8 cellular contexts compared by ENCODE assay signal in the genomic region with DNA sequence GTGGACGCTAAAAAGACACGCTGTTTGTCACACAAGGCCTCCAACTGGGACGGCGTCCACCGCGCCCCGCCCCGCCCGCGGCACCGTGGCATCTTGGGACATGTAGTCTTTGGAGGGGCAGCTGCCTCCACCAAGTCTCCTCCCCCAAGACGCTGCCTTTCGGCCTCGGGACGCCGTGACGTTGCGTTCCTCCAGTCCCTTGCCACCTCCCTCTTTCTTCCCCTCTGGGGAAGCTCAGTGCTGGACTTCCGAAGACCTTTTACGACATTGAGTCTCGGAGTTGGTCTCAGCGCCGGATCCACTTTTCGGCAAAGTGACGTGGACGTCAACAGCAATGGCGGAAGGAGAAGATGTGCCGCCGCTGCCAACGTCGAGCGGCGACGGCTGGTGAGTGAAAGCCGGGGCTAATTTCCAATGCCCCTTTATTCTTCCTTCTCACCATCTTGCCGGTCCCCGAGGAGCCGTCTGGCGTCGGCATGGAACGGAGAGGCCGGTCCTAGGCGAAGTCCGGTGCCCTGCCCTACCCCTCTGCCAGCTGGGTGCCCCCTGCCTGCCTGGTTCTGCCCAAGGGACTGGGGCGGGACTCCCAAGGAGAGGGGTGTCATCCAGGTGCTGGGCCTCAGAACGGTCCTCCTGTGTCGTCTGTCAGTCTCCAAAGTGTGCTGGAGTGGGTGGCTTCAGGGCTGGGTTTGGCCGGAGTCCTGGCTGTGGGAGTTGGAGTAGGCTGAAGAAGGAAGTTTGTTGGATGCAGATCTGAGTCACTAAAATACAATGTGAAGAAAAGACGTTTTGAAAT. TPM values are rescaled to one million over a fixed set of nuclear protein-coding genes. Genes with fewer than 3 reads are reported as not detected.
DNase-seq lines count a peak whose midpoint lies in the region; ATAC-seq and TF ChIP-seq lines count a peak whose summit lies in the region.

A gene (plus strand): TSS at position 308 of the 796 bp plus-strand sequence. CDS start 27 bp downstream, at position 335.

- H3F3A ChIP-seq in DOHH2 (ENCODE audit: control insufficient read depth, insufficient read depth) (no peaks in the 10 kb centered on the region), GM23338 (replicated peaks; ENCODE audit: low read depth) (no peaks in the 10 kb centered on the region)

- TF ChIP-seq CTCF in DOHH2 (IDR thresholded peaks at IDR 0.05; ENCODE audit: low read depth, low read length, poor library complexity, severe bottlenecking) (no peak), GM23338 (conservative IDR thresholded peaks at IDR 0.05; ENCODE audit: low read depth in 2 of 2) (no peak), esophagus squamous epithelium (IDR thresholded peaks at IDR 0.05) (peak in 2 of 6 experiments; percentile 15 to 21)

- intact Hi-C loops in activated T-helper 1 cell treated with anti-CD3 and anti-CD28 coated beads, Interleukin-12 subunit alpha, Interleukin-12 subunit beta, Interleukin-2, Interleukin-4 antibody, amounts not matched to agents 30 ng/mL and 10 ng/mL and 1 ng/mL, durations not matched to agents 14 hours and 24 hours and 36 hours (cut with micrococcal nuclease) = loop anchor here (1.0 to 10.0 kb wide), 9 partner anchors 50 to 1738 kb away; a partner anchor contains a TSS
- intact Hi-C loops in esophagus squamous epithelium (cut with DNase I) = no loop called here

- peak in 3 of 4 donors; percentile 90 to 94 (median 94) for TF ChIP-seq POLR2A in esophagus squamous epithelium (IDR thresholded peaks at IDR 0.05)

- H3K27me3 Mint-ChIP-seq in GM23338 (ENCODE audit: insufficient read depth, low read depth, poor library complexity) = peaks cover 3% of the 10 kb centered on the region
- no peaks in the 10 kb centered on the region for H3K27me3 Mint-ChIP-seq in activated T-helper 1 cell treated with anti-CD3 and anti-CD28 coated beads, Interleukin-12 subunit alpha, Interleukin-12 subunit beta, Interleukin-2, Interleukin-4 antibody, amounts not matched to agents 30 ng/mL and 10 ng/mL and 1 ng/mL, durations not matched to agents 14 hours and 24 hours and 36 hours (ENCODE audit: insufficient read depth)

- H3K4me3 ChIP-seq in DOHH2 (ENCODE audit: low read length) (peak within 1 kb of the TSS; percentile 91), GM23338 (peak within 1 kb of the TSS; percentile 68), esophagus squamous epithelium (peak within 1 kb of the TSS; percentile 94 to 99 (median 96))

- H3K27ac ChIP-seq in DOHH2 (ENCODE audit: low read depth, low read length) = peak within 1 kb of the TSS; percentile 21; the same call in 1 of the 2 replicates
- peak within 1 kb of the TSS; percentile 82 for H3K27ac ChIP-seq in GM23338 (ENCODE audit: low read depth)
- H3K27ac ChIP-seq in esophagus squamous epithelium = peak within 1 kb of the TSS; percentile 97 to 99 (median 98)

- H3K9me3 Mint-ChIP-seq in GM23338 = no peaks in the 10 kb centered on the region
- H3K9me3 Mint-ChIP-seq in activated T-helper 1 cell treated with anti-CD3 and anti-CD28 coated beads, Interleukin-12 subunit alpha, Interleukin-12 subunit beta, Interleukin-2, Interleukin-4 antibody, amounts not matched to agents 30 ng/mL and 10 ng/mL and 1 ng/mL, durations not matched to agents 14 hours and 24 hours and 36 hours = no peaks in the 10 kb centered on the region

- no peaks in the 10 kb centered on the region for H3K27me3 ChIP-seq in DOHH2 (ENCODE audit: control insufficient read depth, low read length)
- no peaks in the 10 kb centered on the region for H3K27me3 ChIP-seq in GM23338 (ENCODE audit: insufficient read depth)
- no peaks in the 10 kb centered on the region for H3K27me3 ChIP-seq in esophagus squamous epithelium

- whole genome bisulfite sequencing in esophagus squamous epithelium, 2 donors = 0 to 1% methylated on average over 17 to 26 of the region's 49 CpGs

- peaks cover 25% of the 10 kb centered on the region for H3K4me1 Mint-ChIP-seq in GM23338
- peaks cover 38% of the 10 kb centered on the region for H3K4me1 Mint-ChIP-seq in activated T-helper 1 cell treated with anti-CD3 and anti-CD28 coated beads, Interleukin-12 subunit alpha, Interleukin-12 subunit beta, Interleukin-2, Interleukin-4 antibody, amounts not matched to agents 30 ng/mL and 10 ng/mL and 1 ng/mL, durations not matched to agents 14 hours and 24 hours and 36 hours (ENCODE audit: low read depth)

- H3K4me2 ChIP-seq in DOHH2 (ENCODE audit: low read length) (peak within 1 kb of the TSS; percentile 91), GM23338 (peak within 1 kb of the TSS; percentile 90)

- no peaks in the 10 kb centered on the region for H3K36me3 ChIP-seq in DOHH2 (ENCODE audit: control insufficient read depth, low read length)
- no peaks in the 10 kb centered on the region for H3K36me3 ChIP-seq in GM23338 (ENCODE audit: insufficient read depth)
- no peaks in the 10 kb centered on the region for H3K36me3 ChIP-seq in esophagus squamous epithelium

- H3K36me3 Mint-ChIP-seq in GM23338 (ENCODE audit: low read depth) = no peaks in the 10 kb centered on the region
- H3K36me3 Mint-ChIP-seq in activated T-helper 1 cell treated with anti-CD3 and anti-CD28 coated beads, Interleukin-12 subunit alpha, Interleukin-12 subunit beta, Interleukin-2, Interleukin-4 antibody, amounts not matched to agents 30 ng/mL and 10 ng/mL and 1 ng/mL, durations not matched to agents 14 hours and 24 hours and 36 hours (ENCODE audit: low read depth) = peaks cover 2% of the 10 kb centered on the region

- DNase-seq in GM23338 (ENCODE audit: low spot score) (peak; percentile 99), LHCN-M2 (ENCODE audit: low read depth) (peak; percentile 100), RPMI7951 (ENCODE audit: low read depth) (peak; percentile 100), esophagus squamous epithelium (lab: John Stamatoyannopoulos, UW) (peak; percentile 87), myocyte (ENCODE audit: low read depth) (peak; percentile 100)
- DNase-seq in activated T-helper 1 cell treated with anti-CD3 and anti-CD28 coated beads, Interleukin-12 subunit alpha, Interleukin-12 subunit beta, Interleukin-2, Interleukin-4 antibody, amounts not matched to agents 30 ng/mL and 10 ng/mL and 1 ng/mL, durations not matched to agents 14 hours and 24 hours and 36 hours (ENCODE audit: low spot score) = peak; percentile 97
- peak; percentile 93 to 97 for DNase-seq in stimulated activated CD8-positive, alpha-beta memory T cell treated with anti-CD3 and anti-CD28 coated beads, Interleukin-7, amount 100 ng/mL, for 48 hours (ENCODE audit: extremely low read depth in 1 of 2, low read depth in 1 of 2)

- peaks cover 46% of the 10 kb centered on the region for H3K79me2 ChIP-seq in DOHH2 (ENCODE audit: control insufficient read depth, low read length)
- H3K79me2 ChIP-seq in GM23338 (replicated peaks; ENCODE audit: insufficient read depth) = peaks cover 45% of the 10 kb centered on the region

- H3K4me3 Mint-ChIP-seq in GM23338 = peak within 1 kb of the TSS; percentile 91
- H3K4me3 Mint-ChIP-seq in activated T-helper 1 cell treated with anti-CD3 and anti-CD28 coated beads, Interleukin-12 subunit alpha, Interleukin-12 subunit beta, Interleukin-2, Interleukin-4 antibody, amounts not matched to agents 30 ng/mL and 10 ng/mL and 1 ng/mL, durations not matched to agents 14 hours and 24 hours and 36 hours = peak within 1 kb of the TSS; percentile 92

- H3K4me1 ChIP-seq in DOHH2 (ENCODE audit: control insufficient read depth, low read length) = peaks cover 21% of the 10 kb centered on the region
- peaks cover 28% of the 10 kb centered on the region for H3K4me1 ChIP-seq in GM23338 (ENCODE audit: insufficient read depth)
- H3K4me1 ChIP-seq in esophagus squamous epithelium = peaks cover 9 to 55% (median 30%) of the 10 kb centered on the region in 3 donors

- H4K20me1 ChIP-seq in DOHH2 (ENCODE audit: control insufficient read depth, insufficient read depth, low read depth, low read length) (no peaks in the 10 kb centered on the region), GM23338 (replicated peaks; ENCODE audit: insufficient read depth) (no peaks in the 10 kb centered on the region)

- ATAC-seq in GM23338 = peak; percentile 98

- H3K9me3 ChIP-seq in DOHH2 (ENCODE audit: control insufficient read depth, insufficient read depth, low read length) (no peaks in the 10 kb centered on the region), esophagus squamous epithelium (no peaks in the 10 kb centered on the region)

- peak within 1 kb of the TSS; percentile 44; the same call in 1 of the 2 replicates for H2AFZ ChIP-seq in GM23338

- H3K9me2 ChIP-seq in DOHH2 (replicated peaks; ENCODE audit: control insufficient read depth, low read length) (no peaks in the 10 kb centered on the region), GM23338 (ENCODE audit: insufficient read depth) (no peaks in the 10 kb centered on the region)

- H3K27ac Mint-ChIP-seq in GM23338 = peak within 1 kb of the TSS; percentile 93
- peak within 1 kb of the TSS; percentile 97 for H3K27ac Mint-ChIP-seq in activated T-helper 1 cell treated with anti-CD3 and anti-CD28 coated beads, Interleukin-12 subunit alpha, Interleukin-12 subunit beta, Interleukin-2, Interleukin-4 antibody, amounts not matched to agents 30 ng/mL and 10 ng/mL and 1 ng/mL, durations not matched to agents 14 hours and 24 hours and 36 hours

TF ChIP-seq in GM23338, 12 proteins besides CTCF, POLR2A, EP300 and RAD21 (continues in another document):
- TF ChIP-seq CREB1 (CRISPR knock-in tag; IDR thresholded peaks at IDR 0.05; ENCODE audit: low read depth) = peak; percentile 89

RNA-seq across cellular contexts. Expression of the gene that starts here (rescaled TPM):
- 34.4 and 46.0 TPM in 2 replicates for total RNA-seq in GM23338 (2014; rRNA removed; shearing (Covaris generic))
- 17.9 and 22.4 TPM in 2 replicates for polyA plus RNA-seq in GM23338 (2016; fragmentation: Nextera tagmentation; extraction: Ambion mirVana)
- total RNA-seq in LHCN-M2 (2014; rRNA removed) (45.0 and 54.1 TPM in 2 replicates), esophagus squamous epithelium (10 to 100 TPM; 16.3 to 40.0 (median 32.1) TPM), myocyte (57.4 and 59.9 TPM in 2 replicates)
- polyA plus RNA-seq in LHCN-M2 (2012) = 8.3 TPM
- 68.0 and 75.2 TPM in 2 replicates for total RNA-seq in RPMI7951 (2014; rRNA removed; shearing (Covaris generic))
- 18.3 and 19.0 TPM in 2 replicates for total RNA-seq in activated T-helper 1 cell treated with anti-CD3 and anti-CD28 coated beads, Interleukin-12 subunit alpha, Interleukin-12 subunit beta, Interleukin-2, Interleukin-4 antibody, amounts not matched to agents 30 ng/mL and 10 ng/mL and 1 ng/mL, durations not matched to agents 14 hours and 24 hours and 36 hours
- polyA plus RNA-seq in myocyte (2012) = 11.9 TPM

Comparison
In these comparisons a context has a peak if more than half of its experiments do, and no peak if none do; other contexts are left out.
1. Peak in every context shown above with its lines: DNase-seq, ATAC-seq, H3K4me3 ChIP-seq and H3K27ac ChIP-seq.
2. H3K27ac ChIP-seq: peak in every context shown above with its lines; median percentile 98 in esophagus squamous epithelium; 82 in GM23338; 21 in DOHH2.